ENCODE assay signal across 22 cellular contexts in the genomic region with DNA sequence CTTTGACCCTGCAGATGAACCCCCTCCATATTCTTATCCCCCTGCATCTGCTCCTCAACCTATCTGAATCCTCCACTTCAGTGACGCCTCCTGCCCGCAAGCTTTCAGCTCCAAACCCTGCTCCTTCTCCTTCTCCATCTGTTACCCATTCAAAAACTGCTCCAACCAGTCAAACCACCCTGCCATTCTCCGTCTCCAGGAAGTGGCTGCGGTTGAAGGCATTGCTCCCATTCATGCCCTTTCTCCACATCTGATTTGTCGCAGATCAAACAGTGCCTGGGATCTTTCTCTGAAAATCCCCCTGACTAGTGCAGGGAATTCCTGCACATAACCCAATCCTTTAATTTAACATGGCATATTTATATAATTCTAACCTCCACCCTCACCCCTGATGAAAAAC. TPM values are rescaled to one million over a fixed set of nuclear protein-coding genes. Genes with fewer than 3 reads are reported as not detected.
DNase-seq lines count a peak whose midpoint lies in the region; ATAC-seq, FAIRE-seq and TF ChIP-seq lines count a peak whose summit lies in the region.
"Had no signal": no experiment of that assay in that cellular context is flagged by ENCODE, and none has a peak within 500 bp of the region (broad histone marks: within the 10 kb centered on the region; RNA-seq: fewer than 3 reads in every experiment).

No MANE protein-coding gene starts in this region.

- no peak overlapping the region for H3K27ac Mint-ChIP-seq in activated CD4-positive, alpha-beta memory T cell treated with anti-CD3 and anti-CD28 coated beads, Interleukin-2, amount 10 ng/mL, durations not matched to agents 7 days and 5 days
- H3K27ac Mint-ChIP-seq: activated CD8-positive, alpha-beta memory T cell treated with anti-CD3 and anti-CD28 coated beads, Interleukin-2, amount 10 ng/mL, durations not matched to agents 7 days and 5 days; T-helper 2 cell treated with Interferon-gamma antibody and Interleukin-4, amounts not matched to agents 5 μg/mL and 100 μg/mL, for 36 hours had no signal

- H3K4me3 Mint-ChIP-seq in activated CD4-positive, alpha-beta memory T cell treated with anti-CD3 and anti-CD28 coated beads, Interleukin-2, amount 10 ng/mL, durations not matched to agents 7 days and 5 days = no peak overlapping the region
- H3K4me3 Mint-ChIP-seq: activated CD8-positive, alpha-beta memory T cell treated with anti-CD3 and anti-CD28 coated beads, Interleukin-2, amount 10 ng/mL, durations not matched to agents 7 days and 5 days; T-helper 2 cell treated with Interferon-gamma antibody and Interleukin-4, amounts not matched to agents 5 μg/mL and 100 μg/mL, for 36 hours had no signal

- intact Hi-C loops in prostate gland (cut with DNase I) = no loop called here

- H3K27ac ChIP-seq in prostate gland = no peak overlapping the region
- H3K27ac ChIP-seq: KMS-11 had no signal

- peaks cover 21% of the 10 kb centered on the region for H3K27me3 Mint-ChIP-seq in activated CD4-positive, alpha-beta memory T cell treated with anti-CD3 and anti-CD28 coated beads, Interleukin-2, amount 10 ng/mL, durations not matched to agents 7 days and 5 days

- H3K27me3 ChIP-seq in prostate gland (replicated peaks; ENCODE audit: insufficient read depth) = no peaks in the 10 kb centered on the region

- peaks cover 44% of the 10 kb centered on the region for H3K9me3 Mint-ChIP-seq in activated CD4-positive, alpha-beta memory T cell treated with anti-CD3 and anti-CD28 coated beads, Interleukin-2, amount 10 ng/mL, durations not matched to agents 7 days and 5 days

- H3K4me1 Mint-ChIP-seq in activated CD4-positive, alpha-beta memory T cell treated with anti-CD3 and anti-CD28 coated beads, Interleukin-2, amount 10 ng/mL, durations not matched to agents 7 days and 5 days = peaks cover 3% of the 10 kb centered on the region
- H3K4me1 Mint-ChIP-seq: activated CD8-positive, alpha-beta memory T cell treated with anti-CD3 and anti-CD28 coated beads, Interleukin-2, amount 10 ng/mL, durations not matched to agents 7 days and 5 days had no signal

- CTCF ChIA-PET in activated CD4-positive, alpha-beta memory T cell treated with anti-CD3 and anti-CD28 coated beads, Interleukin-2, amount 10 ng/mL, durations not matched to agents 7 days and 5 days (lab: Charles Lee) = interaction anchor here (2.0 kb wide), 1 partner anchor 14 kb away, joined by 7 read pairs; no protein-coding TSS in a partner anchor

- no peak for TF ChIP-seq POLR2A in prostate gland (IDR thresholded peaks at IDR 0.05)
- TF ChIP-seq POLR2A in GM12892 (IDR thresholded peaks at IDR 0.05; ENCODE audit: low read depth, low read length) = no peak

- peak; percentile 47 for DNase-seq in DMS79 treated with DMSO at 0.1 percent for 48 hours (lab: John Stamatoyannopoulos, UW)
- peak; percentile 12 for DNase-seq in NCI-H2029 (lab: John Stamatoyannopoulos, UW)
- DNase-seq in fibroblast of gingiva (ENCODE audit: low read depth) = peak; percentile 59
- DNase-seq in prostate gland (ENCODE audit: low spot score) = peak; percentile 87
- DNase-seq in GM12892 (ENCODE audit: insufficient read length) = no peak
- no peak for DNase-seq in NCI-H446 (lab: John Stamatoyannopoulos, UW)
- no peak for DNase-seq in activated CD4-positive, alpha-beta memory T cell treated with anti-CD3 and anti-CD28 coated beads, Interleukin-2, amount 10 ng/mL, durations not matched to agents 7 days and 5 days
- DNase-seq: activated CD4-positive, CD25-positive, alpha-beta regulatory T cell treated with anti-CD3 and anti-CD28 coated beads, Interleukin-2, amount 50 U/mL, for 72 hours; activated CD8-positive, alpha-beta memory T cell treated with anti-CD3 and anti-CD28 coated beads, Interleukin-2, amount 10 ng/mL, durations not matched to agents 7 days and 5 days; amygdala; BE2C; foreskin fibroblast; hypothalamus; left cardiac atrium; NCI-H1417 treated with DMSO at 0.1 percent for 48 hours; NCI-H446 treated with DMSO at 0.1 percent for 48 hours; stimulated activated CD4-positive, alpha-beta T cell treated with anti-CD3 and anti-CD28 coated beads, Interleukin-4, amount 100 ng/mL, for 4 hours; stimulated activated CD8-positive, alpha-beta memory T cell treated with anti-CD3 and anti-CD28 coated beads, Interleukin-4, amount 100 ng/mL, for 48 hours had no signal

- POLR2A ChIA-PET in activated CD4-positive, alpha-beta memory T cell treated with anti-CD3 and anti-CD28 coated beads, Interleukin-2, amount 10 ng/mL, durations not matched to agents 7 days and 5 days (lab: Charles Lee) = no interaction called here

- no peak for FAIRE-seq in GM12892 (lab: Jason Lieb, UNC)
- FAIRE-seq: GM18507 had no signal

- TF ChIP-seq CTCF in prostate gland (IDR thresholded peaks at IDR 0.05) = no peak

- WGBS in prostate gland = 46% methylated on average over 5 of the region's 5 CpGs

- ATAC-seq in GM18868 (IDR thresholded peaks at IDR 0.05; ENCODE audit: unreplicated experiment) = no peak
- ATAC-seq: activated CD8-positive, alpha-beta memory T cell treated with anti-CD3 and anti-CD28 coated beads, Interleukin-2, amount 10 ng/mL, durations not matched to agents 7 days and 5 days; left cardiac atrium had no signal

- H3K9me3 ChIP-seq in prostate gland = no peaks in the 10 kb centered on the region
- H3K9me3 ChIP-seq: BE2C had no signal

- H3K36me3 ChIP-seq in prostate gland = no peaks in the 10 kb centered on the region
- H3K36me3 ChIP-seq: BE2C had no signal

- H3K4me3 ChIP-seq in prostate gland = no peak overlapping the region

- peaks cover 26% of the 10 kb centered on the region for H3K36me3 Mint-ChIP-seq in activated CD4-positive, alpha-beta memory T cell treated with anti-CD3 and anti-CD28 coated beads, Interleukin-2, amount 10 ng/mL, durations not matched to agents 7 days and 5 days (ENCODE audit: low read depth)

- H3K4me1 ChIP-seq in prostate gland (replicated peaks) = no peaks in the 10 kb centered on the region
- H3K4me1 ChIP-seq: BE2C had no signal

RNA-seq across cellular contexts. Expression of a gene that starts 56.2 kb away (rescaled TPM):
- 10 to 100 TPM; 21.4 to 21.5 TPM for total RNA-seq in prostate gland
- 11.6 TPM for polyA plus RNA-seq in GM12892 (2012; ENCODE audit: missing spikeins)
- total RNA-seq in activated CD4-positive, alpha-beta memory T cell treated with anti-CD3 and anti-CD28 coated beads, Interleukin-2, amount 10 ng/mL, durations not matched to agents 7 days and 5 days = 100 to 1,000 TPM; 231 to 240 TPM

Comparison
In these comparisons a context has a peak if more than half of its experiments do, and no peak if none do; other contexts are left out.
1. DNase-seq: peak in DMS79 treated with DMSO at 0.1 percent for 48 hours (single experiment), NCI-H2029 (single experiment), fibroblast of gingiva (single experiment) and prostate gland (single experiment); none in GM12892 (single experiment), NCI-H446 (0 of 2) and activated CD4-positive, alpha-beta memory T cell treated with anti-CD3 and anti-CD28 coated beads, Interleukin-2, amount 10 ng/mL, durations not matched to agents 7 days and 5 days (single experiment).
2. RNA of a gene that starts 56.2 kb away (total RNA-seq): 231 to 240 TPM in activated CD4-positive, alpha-beta memory T cell treated with anti-CD3 and anti-CD28 coated beads, Interleukin-2, amount 10 ng/mL, durations not matched to agents 7 days and 5 days; 21.4 to 21.5 TPM in prostate gland; every median in the first group is over 10 times any median in the second.